Comparison of ENCODE assay signal across 8 cellular contexts in genomic region chr3:179603831-179604230, GRCh38. TPM values are rescaled to one million over a fixed set of nuclear protein-coding genes. Genes with fewer than 3 reads are reported as not detected.
DNase-seq lines count a peak whose midpoint lies in the region; ATAC-seq and TF ChIP-seq lines count a peak whose summit lies in the region.

No MANE protein-coding gene starts in this region.

- H3F3A ChIP-seq in DOHH2 (ENCODE audit: control insufficient read depth, insufficient read depth): peaks cover 10% of the 10 kb centered on the region

- H3K36me3 ChIP-seq in DOHH2 (ENCODE audit: control insufficient read depth, low read length) (peaks cover 56% of the 10 kb centered on the region), ovary (no peaks in the 10 kb centered on the region)

- TF ChIP-seq EP300 in ovary (IDR thresholded peaks at IDR 0.05): no peak

- 1% methylated on average over 3 of the region's 3 CpGs for WGBS in ovary, 3 donors

- no peak for TF ChIP-seq CTCF in DOHH2 (IDR thresholded peaks at IDR 0.05; ENCODE audit: low read depth, low read length, poor library complexity, severe bottlenecking)
- no peak for TF ChIP-seq CTCF in ovary (IDR thresholded peaks at IDR 0.05)

- H3K9me3 ChIP-seq in DOHH2 (ENCODE audit: control insufficient read depth, insufficient read depth, low read length) (no peaks in the 10 kb centered on the region), ovary (no peaks in the 10 kb centered on the region)

- ATAC-seq in GM21390 (IDR thresholded peaks at IDR 0.05; ENCODE audit: unreplicated experiment): no peak
- ATAC-seq in HG02642 (IDR thresholded peaks at IDR 0.05; ENCODE audit: poor library complexity, unreplicated experiment): no peak

- peak; percentile 32 for DNase-seq in OCI-M1 (lab: John Stamatoyannopoulos, UW)
- no peak for DNase-seq in epithelial cell of prostate (ENCODE audit: low read depth, low spot score)
- DNase-seq in ovary: no peak
- DNase-seq in GOT3 (lab: John Stamatoyannopoulos, UW): no peak
- DNase-seq in activated effector memory CD4-positive, alpha-beta T cell treated with anti-CD3 and anti-CD28 coated beads, Interleukin-2, amount 50 U/mL, for 16 hours: no peak

- TF ChIP-seq POLR2A in ovary (IDR thresholded peaks at IDR 0.05): no peak

- H3K27me3 ChIP-seq in DOHH2 (ENCODE audit: control insufficient read depth, low read length) (no peaks in the 10 kb centered on the region), ovary (no peaks in the 10 kb centered on the region)

- intact Hi-C loops in ovary (cut with DNase I): no loop called here

- peak overlapping the region; percentile 69 for H3K4me2 ChIP-seq in DOHH2 (ENCODE audit: low read length)

- peak overlapping the region; percentile 86 for H3K4me3 ChIP-seq in DOHH2 (ENCODE audit: low read length)
- H3K4me3 ChIP-seq in ovary: peak overlapping the region; percentile 70

- no peaks in the 10 kb centered on the region for H3K9me2 ChIP-seq in DOHH2 (replicated peaks; ENCODE audit: control insufficient read depth, low read length)

- no peaks in the 10 kb centered on the region; the same call in 1 of the 2 replicates for H4K20me1 ChIP-seq in DOHH2 (ENCODE audit: control insufficient read depth, insufficient read depth, low read depth, low read length)

- H3K27ac ChIP-seq in DOHH2 (ENCODE audit: low read depth, low read length) (peak overlapping the region; percentile 63), epithelial cell of prostate (peak overlapping the region; percentile 65), ovary (peak overlapping the region in 1 of 2 donors; percentile 71)

- peaks cover 86% of the 10 kb centered on the region for H3K79me2 ChIP-seq in DOHH2 (ENCODE audit: control insufficient read depth, low read length)

- peaks cover 41% of the 10 kb centered on the region for H3K4me1 ChIP-seq in DOHH2 (ENCODE audit: control insufficient read depth, low read length)
- no peaks in the 10 kb centered on the region for H3K4me1 ChIP-seq in ovary (ENCODE audit: insufficient read depth)

RNA-seq across cellular contexts. Expression of gene MRPL47, which starts 0.6 kb away (rescaled TPM):
- 10 to 100 TPM; 13.1 to 27.4 (median 21.8) TPM for total RNA-seq in ovary
- polyA plus RNA-seq in ovary: 10 to 100 TPM; 19.9 to 30.6 TPM

RNA-seq across cellular contexts. Expression of gene NDUFB5, which starts 0.8 kb away (rescaled TPM):
- 100 to 1,000 TPM in 1 of 7 donors, 10 to 100 TPM in 6; 66.6 to 102 (median 71.8) TPM for total RNA-seq in ovary
- 100 to 1,000 TPM in 1 of 2 donors, 10 to 100 TPM in 1; 66.7 to 185 TPM for polyA plus RNA-seq in ovary

RNA-seq across cellular contexts. Expression of gene ACTL6A, which starts 41.1 kb away (rescaled TPM):
- total RNA-seq in ovary: 10 to 100 TPM; 34.6 to 53.0 (median 42.1) TPM
- polyA plus RNA-seq in ovary: 10 to 100 TPM; 35.7 to 47.1 TPM

RNA-seq across cellular contexts. Expression of gene USP13, which starts 49.0 kb away (rescaled TPM):
- total RNA-seq in ovary: 10 to 100 TPM; 13.1 to 26.3 (median 19.9) TPM
- 10 to 100 TPM in 1 of 2 donors, 1 to 10 TPM in 1; 7.0 to 17.5 TPM for polyA plus RNA-seq in ovary
